In the genomic region with DNA sequence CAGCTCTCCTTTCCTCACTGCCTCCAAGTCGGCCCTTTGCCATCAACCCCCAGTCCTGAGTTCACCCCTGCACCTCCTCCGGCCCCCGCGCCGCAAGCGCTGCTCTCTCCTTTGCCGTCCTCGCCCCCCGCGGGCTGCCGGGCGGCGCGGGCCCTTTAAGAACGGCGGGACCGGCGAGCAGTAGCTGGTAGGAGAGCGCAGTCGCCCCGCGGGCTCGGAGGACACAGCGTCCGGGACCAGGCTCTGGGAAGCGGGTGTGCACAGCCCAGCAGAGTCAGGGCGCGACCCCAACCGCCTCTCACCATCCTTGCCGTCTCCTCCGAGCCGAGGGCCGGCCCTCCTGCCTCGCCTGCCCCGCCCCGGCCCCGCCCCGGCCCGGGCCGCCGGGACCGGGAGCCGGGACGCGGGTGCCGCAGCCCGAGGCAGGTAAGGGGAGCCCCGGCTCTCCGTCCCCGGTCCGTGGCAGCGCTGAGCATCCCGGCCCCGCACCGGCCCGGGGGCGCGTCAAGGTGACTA, we compare ENCODE assay signal across 1 cellular context.
A peak's percentile ranks its signal among the peaks of the same experiment; 100 is the strongest.
TF ChIP-seq lines count a peak whose summit lies in the region.

Gene ABCG4, plus strand, starts transcription at position 198 of the 516 bp plus-strand sequence. CDS start 914 bp downstream, outside the sequence.

TF ChIP-seq in H1, 55 proteins besides CTCF, POLR2A, EP300 and RAD21 (continued from another document):
- TF ChIP-seq, protein P1, sequence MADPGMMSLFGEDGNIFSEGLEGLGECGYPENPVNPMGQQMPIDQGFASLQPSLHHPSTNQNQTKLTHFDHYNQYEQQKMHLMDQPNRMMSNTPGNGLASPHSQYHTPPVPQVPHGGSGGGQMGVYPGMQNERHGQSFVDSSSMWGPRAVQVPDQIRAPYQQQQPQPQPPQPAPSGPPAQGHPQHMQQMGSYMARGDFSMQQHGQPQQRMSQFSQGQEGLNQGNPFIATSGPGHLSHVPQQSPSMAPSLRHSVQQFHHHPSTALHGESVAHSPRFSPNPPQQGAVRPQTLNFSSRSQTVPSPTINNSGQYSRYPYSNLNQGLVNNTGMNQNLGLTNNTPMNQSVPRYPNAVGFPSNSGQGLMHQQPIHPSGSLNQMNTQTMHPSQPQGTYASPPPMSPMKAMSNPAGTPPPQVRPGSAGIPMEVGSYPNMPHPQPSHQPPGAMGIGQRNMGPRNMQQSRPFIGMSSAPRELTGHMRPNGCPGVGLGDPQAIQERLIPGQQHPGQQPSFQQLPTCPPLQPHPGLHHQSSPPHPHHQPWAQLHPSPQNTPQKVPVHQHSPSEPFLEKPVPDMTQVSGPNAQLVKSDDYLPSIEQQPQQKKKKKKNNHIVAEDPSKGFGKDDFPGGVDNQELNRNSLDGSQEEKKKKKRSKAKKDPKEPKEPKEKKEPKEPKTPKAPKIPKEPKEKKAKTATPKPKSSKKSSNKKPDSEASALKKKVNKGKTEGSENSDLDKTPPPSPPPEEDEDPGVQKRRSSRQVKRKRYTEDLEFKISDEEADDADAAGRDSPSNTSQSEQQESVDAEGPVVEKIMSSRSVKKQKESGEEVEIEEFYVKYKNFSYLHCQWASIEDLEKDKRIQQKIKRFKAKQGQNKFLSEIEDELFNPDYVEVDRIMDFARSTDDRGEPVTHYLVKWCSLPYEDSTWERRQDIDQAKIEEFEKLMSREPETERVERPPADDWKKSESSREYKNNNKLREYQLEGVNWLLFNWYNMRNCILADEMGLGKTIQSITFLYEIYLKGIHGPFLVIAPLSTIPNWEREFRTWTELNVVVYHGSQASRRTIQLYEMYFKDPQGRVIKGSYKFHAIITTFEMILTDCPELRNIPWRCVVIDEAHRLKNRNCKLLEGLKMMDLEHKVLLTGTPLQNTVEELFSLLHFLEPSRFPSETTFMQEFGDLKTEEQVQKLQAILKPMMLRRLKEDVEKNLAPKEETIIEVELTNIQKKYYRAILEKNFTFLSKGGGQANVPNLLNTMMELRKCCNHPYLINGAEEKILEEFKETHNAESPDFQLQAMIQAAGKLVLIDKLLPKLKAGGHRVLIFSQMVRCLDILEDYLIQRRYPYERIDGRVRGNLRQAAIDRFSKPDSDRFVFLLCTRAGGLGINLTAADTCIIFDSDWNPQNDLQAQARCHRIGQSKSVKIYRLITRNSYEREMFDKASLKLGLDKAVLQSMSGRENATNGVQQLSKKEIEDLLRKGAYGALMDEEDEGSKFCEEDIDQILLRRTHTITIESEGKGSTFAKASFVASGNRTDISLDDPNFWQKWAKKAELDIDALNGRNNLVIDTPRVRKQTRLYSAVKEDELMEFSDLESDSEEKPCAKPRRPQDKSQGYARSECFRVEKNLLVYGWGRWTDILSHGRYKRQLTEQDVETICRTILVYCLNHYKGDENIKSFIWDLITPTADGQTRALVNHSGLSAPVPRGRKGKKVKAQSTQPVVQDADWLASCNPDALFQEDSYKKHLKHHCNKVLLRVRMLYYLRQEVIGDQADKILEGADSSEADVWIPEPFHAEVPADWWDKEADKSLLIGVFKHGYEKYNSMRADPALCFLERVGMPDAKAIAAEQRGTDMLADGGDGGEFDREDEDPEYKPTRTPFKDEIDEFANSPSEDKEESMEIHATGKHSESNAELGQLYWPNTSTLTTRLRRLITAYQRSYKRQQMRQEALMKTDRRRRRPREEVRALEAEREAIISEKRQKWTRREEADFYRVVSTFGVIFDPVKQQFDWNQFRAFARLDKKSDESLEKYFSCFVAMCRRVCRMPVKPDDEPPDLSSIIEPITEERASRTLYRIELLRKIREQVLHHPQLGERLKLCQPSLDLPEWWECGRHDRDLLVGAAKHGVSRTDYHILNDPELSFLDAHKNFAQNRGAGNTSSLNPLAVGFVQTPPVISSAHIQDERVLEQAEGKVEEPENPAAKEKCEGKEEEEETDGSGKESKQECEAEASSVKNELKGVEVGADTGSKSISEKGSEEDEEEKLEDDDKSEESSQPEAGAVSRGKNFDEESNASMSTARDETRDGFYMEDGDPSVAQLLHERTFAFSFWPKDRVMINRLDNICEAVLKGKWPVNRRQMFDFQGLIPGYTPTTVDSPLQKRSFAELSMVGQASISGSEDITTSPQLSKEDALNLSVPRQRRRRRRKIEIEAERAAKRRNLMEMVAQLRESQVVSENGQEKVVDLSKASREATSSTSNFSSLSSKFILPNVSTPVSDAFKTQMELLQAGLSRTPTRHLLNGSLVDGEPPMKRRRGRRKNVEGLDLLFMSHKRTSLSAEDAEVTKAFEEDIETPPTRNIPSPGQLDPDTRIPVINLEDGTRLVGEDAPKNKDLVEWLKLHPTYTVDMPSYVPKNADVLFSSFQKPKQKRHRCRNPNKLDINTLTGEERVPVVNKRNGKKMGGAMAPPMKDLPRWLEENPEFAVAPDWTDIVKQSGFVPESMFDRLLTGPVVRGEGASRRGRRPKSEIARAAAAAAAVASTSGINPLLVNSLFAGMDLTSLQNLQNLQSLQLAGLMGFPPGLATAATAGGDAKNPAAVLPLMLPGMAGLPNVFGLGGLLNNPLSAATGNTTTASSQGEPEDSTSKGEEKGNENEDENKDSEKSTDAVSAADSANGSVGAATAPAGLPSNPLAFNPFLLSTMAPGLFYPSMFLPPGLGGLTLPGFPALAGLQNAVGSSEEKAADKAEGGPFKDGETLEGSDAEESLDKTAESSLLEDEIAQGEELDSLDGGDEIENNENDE (IDR thresholded peaks at IDR 0.05; ENCODE audit: insufficient replicate concordance, low read length): no peak
- TF ChIP-seq EZH2 (IDR thresholded peaks at IDR 0.05; ENCODE audit: low read depth, low read length, severe bottlenecking) (peak; percentile 51), CHD1 (IDR thresholded peaks at IDR 0.05; ENCODE audit: low read depth, low read length) (no peak), RXRA (IDR thresholded peaks at IDR 0.05; ENCODE audit: insufficient read depth, low read depth, low read length) (no peak), KDM4A (IDR thresholded peaks at IDR 0.05; ENCODE audit: low read depth, low read length, severe bottlenecking) (peak; percentile 53), CHD2 (IDR thresholded peaks at IDR 0.05; ENCODE audit: low read length) (no peak), BACH1 (IDR thresholded peaks at IDR 0.05; ENCODE audit: low read length) (no peak)
TF ChIP-seq in H1: peak in this region for 2.
